ENCODE assay signal across 8 cellular contexts in the genomic region with DNA sequence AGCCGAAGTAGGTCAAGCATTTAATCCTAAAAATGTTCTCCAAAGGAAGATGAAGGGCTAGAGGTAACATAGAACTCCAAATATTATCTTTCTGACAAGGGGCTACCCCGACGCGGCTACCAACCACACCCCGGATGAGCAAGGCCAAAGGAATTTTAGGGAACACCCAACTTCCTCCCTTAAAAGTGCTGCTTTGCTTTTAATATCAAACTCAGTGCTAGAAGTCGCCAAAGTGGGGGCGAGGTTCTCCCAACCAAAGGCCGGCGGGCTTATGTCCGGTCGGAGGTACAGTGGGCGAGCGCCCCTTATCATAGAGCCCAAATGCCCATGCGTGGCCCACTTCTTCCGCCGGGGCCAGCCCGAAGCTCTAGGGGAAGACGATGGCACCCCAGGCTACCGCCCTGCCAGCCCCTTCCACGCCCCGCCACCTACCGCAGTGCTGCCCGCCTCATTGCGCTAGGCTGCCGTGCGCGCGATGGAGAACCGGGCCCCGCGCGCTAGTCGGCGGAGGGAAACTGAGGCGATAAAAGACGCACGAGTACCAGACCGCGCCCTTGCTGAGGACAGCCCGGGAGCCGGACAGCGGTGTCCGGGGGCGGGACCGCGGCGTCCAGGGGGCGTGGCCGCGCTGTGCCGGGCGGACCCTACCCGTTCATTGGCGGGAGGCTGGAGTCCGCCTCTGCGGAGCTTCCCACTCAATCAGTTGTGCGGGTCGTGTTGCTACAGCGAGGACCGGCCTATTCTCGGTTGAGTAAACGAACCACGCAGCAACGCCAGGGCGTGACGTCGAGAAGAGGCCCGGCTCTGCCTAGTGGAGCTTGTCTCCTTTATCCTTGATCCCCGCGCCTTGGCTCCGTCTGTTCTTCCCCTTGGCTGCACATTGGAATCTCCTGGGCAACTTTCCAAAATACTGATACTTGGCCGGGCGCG. TPM values are rescaled to one million over a fixed set of nuclear protein-coding genes. Genes with fewer than 3 reads are reported as not detected.
A peak's percentile ranks its signal among the peaks of the same experiment; 100 is the strongest.
DNase-seq lines count a peak whose midpoint lies in the region; ATAC-seq and TF ChIP-seq lines count a peak whose summit lies in the region.

A gene with protein sequence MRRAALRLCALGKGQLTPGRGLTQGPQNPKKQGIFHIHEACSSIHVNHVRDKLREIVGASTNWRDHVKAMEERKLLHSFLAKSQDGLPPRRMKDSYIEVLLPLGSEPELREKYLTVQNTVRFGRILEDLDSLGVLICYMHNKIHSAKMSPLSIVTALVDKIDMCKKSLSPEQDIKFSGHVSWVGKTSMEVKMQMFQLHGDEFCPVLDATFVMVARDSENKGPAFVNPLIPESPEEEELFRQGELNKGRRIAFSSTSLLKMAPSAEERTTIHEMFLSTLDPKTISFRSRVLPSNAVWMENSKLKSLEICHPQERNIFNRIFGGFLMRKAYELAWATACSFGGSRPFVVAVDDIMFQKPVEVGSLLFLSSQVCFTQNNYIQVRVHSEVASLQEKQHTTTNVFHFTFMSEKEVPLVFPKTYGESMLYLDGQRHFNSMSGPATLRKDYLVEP (minus strand): TSS at position 584 of the 930 bp plus-strand sequence. CDS start 132 bp downstream, at position 452.

- no peaks in the 10 kb centered on the region for H3K27me3 Mint-ChIP-seq in chondrocyte (ENCODE audit: low read depth)

- H3K4me1 Mint-ChIP-seq in chondrocyte (ENCODE audit: low read depth), result peaks cover 41% of the 10 kb centered on the region

- DNase-seq in A172 (ENCODE audit: low spot score) (peak; percentile 98), NCI-H226 (peak; percentile 98), chondrocyte (ENCODE audit: low spot score) (peak; percentile 97), kidney epithelial cell (ENCODE audit: low read depth) (peak; percentile 86)
- DNase-seq in activated CD4-positive, CD25-positive, alpha-beta regulatory T cell treated with anti-CD3 and anti-CD28 coated beads, Interleukin-2, amount 50 U/mL, for 72 hours, result peak; percentile 78
- DNase-seq in stimulated activated CD4-positive, alpha-beta T cell treated with anti-CD3 and anti-CD28 coated beads, Interleukin-15, amount 100 ng/mL, for 24 hours, result peak; percentile 83

- H3K4me3 ChIP-seq in kidney epithelial cell (ENCODE audit: low read depth, low read length), result peak within 1 kb of the TSS; percentile 79

- no peaks in the 10 kb centered on the region for H3K27me3 ChIP-seq in kidney epithelial cell (ENCODE audit: control insufficient read depth, insufficient read depth, low read length)

- ATAC-seq in GM18511 (IDR thresholded peaks at IDR 0.05; ENCODE audit: unreplicated experiment) (peak; percentile 96), HG03025 (IDR thresholded peaks at IDR 0.05; ENCODE audit: low FRiP score, unreplicated experiment) (peak; percentile 84)

- TF ChIP-seq CTCF in chondrocyte (IDR thresholded peaks at IDR 0.05) (peak; percentile 19), kidney epithelial cell (IDR thresholded peaks at IDR 0.05; ENCODE audit: insufficient read depth, low read length, poor library complexity, severe bottlenecking) (no peak)

- H3K27ac Mint-ChIP-seq in chondrocyte (ENCODE audit: unreplicated experiment), result peak within 1 kb of the TSS; percentile 96

- peaks cover 1% of the 10 kb centered on the region for H3K36me3 Mint-ChIP-seq in chondrocyte (ENCODE audit: low read depth)

- H3K4me3 Mint-ChIP-seq in chondrocyte (ENCODE audit: unreplicated experiment), result peak within 1 kb of the TSS; percentile 79

- no peaks in the 10 kb centered on the region for H3K36me3 ChIP-seq in kidney epithelial cell (ENCODE audit: control insufficient read depth, insufficient read depth, low read length)

- H3K9me3 Mint-ChIP-seq in chondrocyte (ENCODE audit: low read depth), result no peaks in the 10 kb centered on the region

RNA-seq across cellular contexts. Expression of the gene that starts here (rescaled TPM):
- total RNA-seq in A172 (2014; rRNA removed; shearing (Covaris generic)), result 135 and 176 TPM in 2 replicates
- total RNA-seq in chondrocyte (69.3 to 99.6 TPM (median 94.6 TPM) in 3 replicates), kidney epithelial cell (48.8 and 55.5 TPM in 2 replicates)

Comparison
In these comparisons a context has a peak if more than half of its experiments do, and no peak if none do; other contexts are left out.
1. Peak in every context shown above with its lines: DNase-seq, ATAC-seq and H3K4me3 ChIP-seq.